17 cellular contexts compared by ENCODE assay signal in the genomic region with DNA sequence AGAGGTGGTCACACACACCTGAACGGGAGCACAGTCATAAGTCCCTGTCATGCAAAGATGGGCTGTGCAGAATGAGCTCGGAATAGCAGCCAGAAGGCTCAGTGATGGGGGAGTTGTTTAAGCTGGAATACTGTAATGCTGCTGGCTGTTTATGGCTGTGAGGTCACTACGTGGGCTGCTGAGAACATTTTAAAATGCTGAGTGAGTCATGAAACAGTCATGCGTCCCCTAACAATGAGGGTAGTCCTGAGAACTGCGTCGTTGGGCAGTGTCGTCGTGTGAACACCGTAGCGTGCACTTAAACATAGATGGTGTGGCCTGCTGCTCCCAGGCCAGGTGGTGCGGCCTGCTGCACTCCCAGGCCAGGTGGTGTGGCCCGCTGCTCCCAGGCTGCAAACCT. TPM values are rescaled to one million over a fixed set of nuclear protein-coding genes. Genes with fewer than 3 reads are reported as not detected.
DNase-seq lines count a peak whose midpoint lies in the region; ATAC-seq and TF ChIP-seq lines count a peak whose summit lies in the region.
"Had no signal": no experiment of that assay in that cellular context is flagged by ENCODE, and none has a peak within 500 bp of the region (broad histone marks: within the 10 kb centered on the region; RNA-seq: fewer than 3 reads in every experiment).

No MANE protein-coding gene starts in this region.

- H3K4me2 ChIP-seq in mammary epithelial cell (ENCODE audit: insufficient read depth, low read depth, low read length) = no peak overlapping the region
- H3K4me2 ChIP-seq: A549 had no signal

- H3K27ac ChIP-seq in A673 (ENCODE audit: low read depth, low read length, poor library complexity, severe bottlenecking) (no peak overlapping the region), mammary epithelial cell (ENCODE audit: insufficient read depth, low read depth, low read length) (no peak overlapping the region), tibial artery (no peak overlapping the region)
- H3K27ac ChIP-seq: A549, adrenal gland, prostate gland had no signal

- peaks cover 61% of the 10 kb centered on the region for H3K79me2 ChIP-seq in mammary epithelial cell (ENCODE audit: insufficient read depth, low read length)

- no peaks in the 10 kb centered on the region for H4K20me1 ChIP-seq in mammary epithelial cell (ENCODE audit: insufficient read depth, low read length)

- CTCF ChIA-PET in A673 (lab: Charles Lee) (no interaction called here), mammary epithelial cell (lab: Charles Lee; ENCODE audit: low non-redundant PET) (no interaction called here)

- TF ChIP-seq CTCF in A673 (conservative IDR thresholded peaks at IDR 0.05; ENCODE audit: low read depth, low read length) (no peak), mammary epithelial cell (conservative IDR thresholded peaks at IDR 0.05 in 1 of 2, IDR thresholded peaks at IDR 0.05 in 1 of 2; ENCODE audit: extremely low read depth in 1 of 2, insufficient read depth in 1 of 2, low read depth in 1 of 2, low read length in 2 of 2) (no peak), tibial artery (IDR thresholded peaks at IDR 0.05) (no peak)

- H3K9me3 ChIP-seq in A673 (ENCODE audit: low read depth, low read length, poor library complexity, severe bottlenecking) (no peaks in the 10 kb centered on the region), mammary epithelial cell (replicated peaks; ENCODE audit: insufficient read depth, low read length) (no peaks in the 10 kb centered on the region), tibial artery (no peaks in the 10 kb centered on the region)
- H3K9me3 ChIP-seq: A549, adrenal gland, prostate gland, tibial nerve had no signal

- intact Hi-C loops in A673 (cut with micrococcal nuclease; ENCODE audit: unreplicated experiment) (no loop called here), mammary epithelial cell (cut with micrococcal nuclease) (no loop called here), tibial artery (cut with DNase I; ENCODE audit: low total_unique reads) (no loop called here)

- H2AFZ ChIP-seq in mammary epithelial cell (ENCODE audit: low read depth, low read length) = no peak overlapping the region

- DNase-seq in A673 (ENCODE audit: low spot score) (peak; percentile 72), HT1080 (ENCODE audit: low read depth) (peak; percentile 81), mammary epithelial cell (peak; percentile 23), lung microvascular endothelial cell (ENCODE audit: low read depth in 2 of 2) (peak; percentile 60 to 88), tibial artery (no peak)
- DNase-seq: adrenal gland, GDM1, H7, left cardiac atrium, NCI-H526 treated with DMSO at 0.1 percent for 48 hours, SW 1271 had no signal

- H3K4me1 ChIP-seq in A673 (ENCODE audit: insufficient read depth, low read length, poor library complexity, severe bottlenecking) (no peaks in the 10 kb centered on the region), mammary epithelial cell (ENCODE audit: insufficient read depth, low read length) (peaks cover 13% of the 10 kb centered on the region), tibial artery (peaks cover 0 to 17% (median 13%) of the 10 kb centered on the region in 4 donors)
- H3K4me1 ChIP-seq: A549, adrenal gland had no signal

- no peak for ATAC-seq in HG03342 (IDR thresholded peaks at IDR 0.05; ENCODE audit: unreplicated experiment)
- no peak for ATAC-seq in GM18873 (IDR thresholded peaks at IDR 0.05; ENCODE audit: low FRiP score, unreplicated experiment)
- ATAC-seq in HG03095 (IDR thresholded peaks at IDR 0.05; ENCODE audit: unreplicated experiment) = no peak
- ATAC-seq: A549, left cardiac atrium had no signal

- no peak overlapping the region for H3K9ac ChIP-seq in mammary epithelial cell (ENCODE audit: insufficient read depth, low read length)

- H3K36me3 ChIP-seq in A673 (ENCODE audit: insufficient read depth, low read length, poor library complexity, severe bottlenecking) (no peaks in the 10 kb centered on the region), mammary epithelial cell (ENCODE audit: insufficient read depth, low read length) (no peaks in the 10 kb centered on the region), tibial artery (peaks cover 0 to 11% (median 7%) of the 10 kb centered on the region in 3 donors)
- H3K36me3 ChIP-seq: adrenal gland, prostate gland had no signal

- POLR2A ChIA-PET in A673 (lab: Charles Lee; ENCODE audit: low non-redundant PET) = interaction anchor here (0.5 kb wide), 1 partner anchor 13 kb away, joined by 3 read pairs; no protein-coding TSS in a partner anchor

- dilution Hi-C loops in mammary epithelial cell (cut with HindIII; ENCODE audit: low sequenced_read_pairs) = loop anchor here (5.0 kb wide), 1 partner anchor 41 kb away; no protein-coding TSS in a partner anchor

- no peak overlapping the region for H3K4me3 ChIP-seq in A673 (ENCODE audit: low read depth, low read length, poor library complexity, severe bottlenecking)
- no peak overlapping the region for H3K4me3 ChIP-seq in mammary epithelial cell (replicated peaks in 1 of 3; ENCODE audit: insufficient read depth in 1 of 3, low read depth in 2 of 3, low read length in 3 of 3)
- H3K4me3 ChIP-seq in tibial artery = no peak overlapping the region
- H3K4me3 ChIP-seq: A549, adrenal gland, prostate gland, tibial nerve had no signal

- 59% methylated on average over 9 of the region's 12 CpGs for WGBS in mammary epithelial cell (ENCODE audit: low coverage, missing lambda C conversion rate)

- BruUV-seq in A673 (replicated peaks; lab: Mats Ljungman, UMichigan) = no TSS peak
- no TSS peak for BruUV-seq in mammary epithelial cell (replicated peaks; lab: Mats Ljungman, UMichigan)

- H3K27me3 ChIP-seq in A673 (replicated peaks; ENCODE audit: insufficient read depth, low read depth, low read length, poor library complexity) (no peaks in the 10 kb centered on the region), mammary epithelial cell (ENCODE audit: insufficient read depth, low read length) (no peaks in the 10 kb centered on the region), tibial artery (no peaks in the 10 kb centered on the region)
- H3K27me3 ChIP-seq: adrenal gland, tibial nerve had no signal

- in situ Hi-C loops in mammary epithelial cell (cut with MboI; ENCODE audit: low sequenced_read_pairs in 2 of 2) = loop anchor here in 1 of 2 donors (5.0 kb wide), 1 partner anchor 41 kb away; no protein-coding TSS in a partner anchor

RNA-seq across cellular contexts. Expression of a gene that starts 39.7 kb away (rescaled TPM):
- total RNA-seq in A673 (2021) (113 and 129 TPM in 2 replicates), mammary epithelial cell (10 to 100 TPM; 28.7 to 90.9 TPM), lung microvascular endothelial cell (44.8 and 45.8 TPM in 2 replicates)
- total RNA-seq in HT1080 (2014; rRNA removed; shearing (Covaris generic)) = 17.4 and 23.0 TPM in 2 replicates
- polyA plus RNA-seq in HT1080 (2015; cell fraction: cytosol; rRNA removed) = 21.2 and 22.2 TPM in 2 replicates
- polyA plus RNA-seq in HT1080 (2015; cell fraction: nucleus; rRNA removed) = 51.1 and 65.9 TPM in 2 replicates
- polyA plus RNA-seq in mammary epithelial cell = 69.5 TPM
- 80.5 TPM for polyA minus RNA-seq in mammary epithelial cell

RNA-seq across cellular contexts. Expression of a gene that starts 48.3 kb away (rescaled TPM):
- total RNA-seq in A673 (2021) (not detected in 2 replicates), mammary epithelial cell (1 to 10 TPM in 1 of 2 donors, under 1 TPM in 1; 0.33 to 1.1 TPM), lung microvascular endothelial cell (under 0.01 TPM in 2 replicates)
- total RNA-seq in HT1080 (2014; rRNA removed; shearing (Covaris generic)) = not detected in 2 replicates
- not detected in 2 replicates for polyA plus RNA-seq in HT1080 (2015; cell fraction: cytosol; rRNA removed)
- not detected in 2 replicates for polyA plus RNA-seq in HT1080 (2015; cell fraction: nucleus; rRNA removed)
- 0.23 TPM for polyA plus RNA-seq in mammary epithelial cell
- polyA minus RNA-seq in mammary epithelial cell = 3.4 TPM
- total RNA-seq: H7, left cardiac atrium, tibial nerve had no signal
- polyA plus RNA-seq: A549 had no signal

RNA-seq across cellular contexts. Expression of a gene that starts 56.1 kb away (rescaled TPM):
- total RNA-seq in A673 (2021) = 6.7 and 8.0 TPM in 2 replicates
- not detected in 2 replicates for total RNA-seq in HT1080 (2014; rRNA removed; shearing (Covaris generic))
- polyA plus RNA-seq in HT1080 (2015; cell fraction: cytosol; rRNA removed) = 0.08 TPM in 1 of 2 replicates, not detected in the other
- 0.49 and 1.5 TPM in 2 replicates for polyA plus RNA-seq in HT1080 (2015; cell fraction: nucleus; rRNA removed)
- 1 to 10 TPM; 2.2 to 4.2 TPM for total RNA-seq in mammary epithelial cell
- polyA plus RNA-seq in mammary epithelial cell = 0.14 TPM
- not detected for polyA minus RNA-seq in mammary epithelial cell
- total RNA-seq in lung microvascular endothelial cell = 3.3 and 4.0 TPM in 2 replicates

Comparison
In these comparisons a context has a peak if more than half of its experiments do, and no peak if none do; other contexts are left out.
1. DNase-seq: peak in A673 (single experiment), HT1080 (single experiment), mammary epithelial cell (single experiment) and lung microvascular endothelial cell (2 of 2); none in tibial artery (0 of 2).